In the genomic region with DNA sequence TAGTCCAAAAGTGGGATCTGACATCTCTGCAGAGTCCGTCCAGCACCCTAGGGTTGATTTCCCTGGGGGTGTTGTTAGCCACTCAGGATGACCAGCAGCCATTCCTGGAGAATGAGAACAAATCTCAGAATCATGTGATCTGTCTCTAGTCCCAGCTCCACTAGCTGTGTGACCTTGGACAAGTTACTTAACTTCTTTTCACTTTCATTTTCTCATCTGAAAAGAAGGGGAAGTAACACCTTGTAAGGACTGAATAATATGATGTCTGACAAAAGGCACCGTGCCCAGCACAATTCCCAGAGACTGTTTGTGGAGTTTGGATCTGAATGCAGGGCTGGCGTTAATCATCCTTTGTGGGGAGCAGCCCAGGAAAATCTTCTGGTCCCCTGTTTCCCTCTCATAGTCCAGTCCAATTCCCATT, we compare ENCODE assay signal across 10 cellular contexts. TPM values are rescaled to one million over a fixed set of nuclear protein-coding genes. Genes with fewer than 3 reads are reported as not detected.
A peak's percentile ranks its signal among the peaks of the same experiment; 100 is the strongest.
DNase-seq lines count a peak whose midpoint lies in the region; ATAC-seq and TF ChIP-seq lines count a peak whose summit lies in the region.
"Had no signal": no experiment of that assay in that cellular context is flagged by ENCODE, and none has a peak within 500 bp of the region (broad histone marks: within the 10 kb centered on the region; RNA-seq: fewer than 3 reads in every experiment).

No MANE protein-coding gene starts in this region.

- H4K20me1 ChIP-seq in KMS-11 (ENCODE audit: insufficient read depth): no peaks in the 10 kb centered on the region

- H3K4me1 ChIP-seq in KMS-11 (ENCODE audit: low read depth, poor library complexity, severe bottlenecking): peaks cover 7% of the 10 kb centered on the region
- no peaks in the 10 kb centered on the region for H3K4me1 ChIP-seq in mucosa of descending colon (ENCODE audit: low read depth)

- no peaks in the 10 kb centered on the region for H3K79me2 ChIP-seq in KMS-11 (ENCODE audit: insufficient read depth, low read depth)

- ATAC-seq in GM18858 (IDR thresholded peaks at IDR 0.05; ENCODE audit: unreplicated experiment): peak; percentile 88
- ATAC-seq in GM21786 (IDR thresholded peaks at IDR 0.05; ENCODE audit: unreplicated experiment): peak; percentile 82
- ATAC-seq in mucosa of descending colon: peak; percentile 88

- H3K27me3 ChIP-seq in KMS-11 (ENCODE audit: insufficient read depth, low read depth): no peaks in the 10 kb centered on the region
- H3K27me3 ChIP-seq: sigmoid colon had no signal

- H3K36me3 ChIP-seq in KMS-11 (ENCODE audit: insufficient read depth): no peaks in the 10 kb centered on the region
- no peaks in the 10 kb centered on the region for H3K36me3 ChIP-seq in mucosa of descending colon (ENCODE audit: low read depth)
- H3K36me3 ChIP-seq: sigmoid colon had no signal

- H3K4me3 ChIP-seq in KMS-11 (IDR thresholded peaks at IDR 0.05; ENCODE audit: insufficient read depth, low read depth, low read length) (no peak overlapping the region), mucosa of descending colon (no peak overlapping the region)
- H3K4me3 ChIP-seq: sigmoid colon had no signal

- no peak overlapping the region for H3K27ac ChIP-seq in KMS-11

- H3K9me3 ChIP-seq in mucosa of descending colon: no peaks in the 10 kb centered on the region
- H3K9me3 ChIP-seq: sigmoid colon had no signal

- intact Hi-C loops in mucosa of descending colon (cut with DNase I, micrococcal nuclease): no loop called here

- H3K4me2 ChIP-seq in KMS-11: no peak overlapping the region

- TF ChIP-seq CTCF in KMS-11 (conservative IDR thresholded peaks at IDR 0.05; ENCODE audit: low read depth, low read length): no peak
- TF ChIP-seq CTCF in mucosa of descending colon (IDR thresholded peaks at IDR 0.05): no peak

- 0 out of 2 replicates have a peak overlapping the region, but pooled peaks have one; percentile 10 for H2AFZ ChIP-seq in KMS-11 (ENCODE audit: low read depth)

- no peak overlapping the region for H3K9ac ChIP-seq in KMS-11

- DNase-seq in mucosa of descending colon (no peak), NK-92 (lab: John Stamatoyannopoulos, UW; ENCODE audit: unreplicated experiment) (no peak), DMS79 (lab: John Stamatoyannopoulos, UW) (no peak), NCI-H1105 (lab: John Stamatoyannopoulos, UW) (no peak)
- DNase-seq in activated effector memory CD4-positive, alpha-beta T cell treated with Interleukin-2 at 50 U/mL for 16 hours: no peak
- DNase-seq: activated effector memory CD4-positive, alpha-beta T cell treated with anti-CD3 and anti-CD28 coated beads, Interleukin-2, amount 50 U/mL, for 16 hours; sigmoid colon had no signal

RNA-seq across cellular contexts. Expression of a gene that starts 44.2 kb away (rescaled TPM):
- total RNA-seq in mucosa of descending colon: 10 to 100 TPM in 1 of 3 donors, 1 to 10 TPM in 2; 7.2 to 62.0 (median 9.7) TPM
